ENCODE assay signal across 1 cellular context in genomic region chr1:58813801-58814200, GRCh38.
A peak's percentile ranks its signal among the peaks of the same experiment; 100 is the strongest.
TF ChIP-seq lines count a peak whose summit lies in the region.

No MANE protein-coding gene starts in this region.

TF ChIP-seq in HepG2, 621 proteins besides CTCF, POLR2A, EP300 and RAD21 (continued from another document):
- TF ChIP-seq PRDM10 (CRISPR knock-in tag; IDR thresholded peaks at IDR 0.05; ENCODE audit: low read depth) (no peak), ZNF281 (CRISPR knock-in tag; IDR thresholded peaks at IDR 0.05; ENCODE audit: borderline replicate concordance) (peak; percentile 44; the same call in 1 of the 2 replicates), ELK4 (CRISPR knock-in tag; IDR thresholded peaks at IDR 0.05; ENCODE audit: borderline replicate concordance) (no peak), ATF1 (CRISPR knock-in tag; IDR thresholded peaks at IDR 0.05) (no peak), ZNF687 (CRISPR knock-in tag; IDR thresholded peaks at IDR 0.05) (peak; percentile 53), HIVEP1 (CRISPR knock-in tag; IDR thresholded peaks at IDR 0.05) (no peak), SNAPC4 (CRISPR knock-in tag; IDR thresholded peaks at IDR 0.05) (no peak), ZBTB1 (CRISPR knock-in tag; IDR thresholded peaks at IDR 0.05; ENCODE audit: borderline replicate concordance) (no peak)
